In the genomic region with DNA sequence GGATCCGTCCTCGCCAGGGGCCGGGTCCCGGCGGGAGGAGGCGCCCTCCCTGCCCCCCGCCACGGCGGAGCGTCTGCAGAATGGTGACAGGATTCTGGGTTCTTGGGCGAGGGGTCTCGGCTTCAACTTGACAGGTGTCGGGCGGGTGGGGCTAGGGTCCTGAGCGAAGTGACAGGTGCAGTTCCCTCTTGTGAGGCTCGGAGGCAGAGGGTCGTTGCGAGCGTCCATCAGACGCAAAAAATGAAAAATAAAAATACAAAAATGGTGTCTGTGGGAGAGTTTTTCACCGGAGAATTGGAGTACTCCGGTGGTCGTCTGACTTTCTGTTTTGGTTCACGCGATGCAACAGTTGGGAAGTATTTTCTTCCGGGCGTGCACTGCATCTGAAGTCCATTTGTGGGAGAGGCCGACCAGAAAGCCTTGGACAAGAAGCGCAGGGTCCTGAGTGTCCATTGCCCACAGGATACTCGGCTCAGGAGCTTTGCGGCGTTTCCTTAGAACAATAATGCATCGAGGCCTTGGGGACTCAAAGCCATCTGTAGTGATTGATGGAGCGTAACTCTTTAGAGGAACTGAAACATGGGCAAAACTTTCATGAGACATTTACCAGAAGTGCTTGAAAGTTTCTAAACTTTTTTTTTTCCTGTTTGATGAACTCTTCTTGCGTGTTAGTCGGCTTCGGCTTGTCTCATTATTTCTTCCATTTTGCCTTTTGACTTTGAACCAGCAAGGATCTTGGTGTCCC, we compare ENCODE assay signal across 8 cellular contexts. TPM values are rescaled to one million over a fixed set of nuclear protein-coding genes. Genes with fewer than 3 reads are reported as not detected.
DNase-seq lines count a peak whose midpoint lies in the region; ATAC-seq and TF ChIP-seq lines count a peak whose summit lies in the region.

No MANE protein-coding gene starts in this region.

- H3K4me3 ChIP-seq in SJSA1, result peak overlapping the region; percentile 96
- peak overlapping the region; percentile 82 for H3K4me3 ChIP-seq in choroid plexus epithelial cell (ENCODE audit: low read depth, low read length)

- TF ChIP-seq CTCF in choroid plexus epithelial cell (conservative IDR thresholded peaks at IDR 0.05; ENCODE audit: low read depth, low read length), result no peak

- ATAC-seq in GM19438 (IDR thresholded peaks at IDR 0.05; ENCODE audit: low read depth, unreplicated experiment) (peak; percentile 60), HG03439 (IDR thresholded peaks at IDR 0.05; ENCODE audit: unreplicated experiment) (peak; percentile 64), left colon (peak; percentile 28)

- H3K9me3 ChIP-seq in SJSA1 (replicated peaks), result no peaks in the 10 kb centered on the region

- H3K27ac ChIP-seq in SJSA1, result peak overlapping the region; percentile 94

- peaks cover 28% of the 10 kb centered on the region for H3K36me3 ChIP-seq in SJSA1

- H3K36me3 Mint-ChIP-seq in stimulated activated naive CD8-positive, alpha-beta T cell treated with anti-CD3 and anti-CD28 coated beads, Interleukin-15, Interleukin-2, amounts not matched to agents 100 ng/mL and 50 ng/mL, for 24 hours (ENCODE audit: low read depth), result peaks cover 26% of the 10 kb centered on the region

- peak overlapping the region; percentile 99 for H3K27ac Mint-ChIP-seq in stimulated activated naive CD8-positive, alpha-beta T cell treated with anti-CD3 and anti-CD28 coated beads, Interleukin-15, Interleukin-2, amounts not matched to agents 100 ng/mL and 50 ng/mL, for 24 hours

- H3K4me3 Mint-ChIP-seq in stimulated activated naive CD8-positive, alpha-beta T cell treated with anti-CD3 and anti-CD28 coated beads, Interleukin-15, Interleukin-2, amounts not matched to agents 100 ng/mL and 50 ng/mL, for 24 hours, result peak overlapping the region; percentile 98

- H3K27me3 ChIP-seq in SJSA1 (replicated peaks), result no peaks in the 10 kb centered on the region

- DNase-seq in NCI-H1694 treated with DMSO at 0.1 percent for 48 hours (lab: John Stamatoyannopoulos, UW) (peak; percentile 2), NCI-H1694 (lab: John Stamatoyannopoulos, UW) (no peak), SJSA1 (ENCODE audit: low read depth in 1 of 2, low spot score in 2 of 2) (peak in 1 of 2 experiments; percentile 40), choroid plexus epithelial cell (ENCODE audit: low read depth) (peak; percentile 63), left colon (peak in 1 of 2 donors; percentile 56)

- peaks cover 17% of the 10 kb centered on the region for H3K4me1 ChIP-seq in SJSA1 (replicated peaks)

- H3K4me1 Mint-ChIP-seq in stimulated activated naive CD8-positive, alpha-beta T cell treated with anti-CD3 and anti-CD28 coated beads, Interleukin-15, Interleukin-2, amounts not matched to agents 100 ng/mL and 50 ng/mL, for 24 hours (ENCODE audit: low read depth), result peaks cover 46% of the 10 kb centered on the region

- intact Hi-C loops in left colon (cut with DNase I, micrococcal nuclease), result loop anchor here in 1 of 2 donors (10.0 kb wide), 1 partner anchor 180 kb away; no protein-coding TSS in a partner anchor

- no peaks in the 10 kb centered on the region for H3K9me3 Mint-ChIP-seq in stimulated activated naive CD8-positive, alpha-beta T cell treated with anti-CD3 and anti-CD28 coated beads, Interleukin-15, Interleukin-2, amounts not matched to agents 100 ng/mL and 50 ng/mL, for 24 hours

- no peaks in the 10 kb centered on the region for H3K27me3 Mint-ChIP-seq in stimulated activated naive CD8-positive, alpha-beta T cell treated with anti-CD3 and anti-CD28 coated beads, Interleukin-15, Interleukin-2, amounts not matched to agents 100 ng/mL and 50 ng/mL, for 24 hours

RNA-seq across cellular contexts. Expression of gene RB1, which starts 0.8 kb away (rescaled TPM):
- 53.8 and 65.7 TPM in 2 replicates for total RNA-seq in SJSA1 (2014; rRNA removed; shearing (Covaris generic))
- total RNA-seq in left colon, result 10 to 100 TPM; 23.0 to 26.3 TPM
